21 cellular contexts compared by ENCODE assay signal in genomic region chr4:105387466-105387865, GRCh38.
DNase-seq lines count a peak whose midpoint lies in the region; ATAC-seq, FAIRE-seq and TF ChIP-seq lines count a peak whose summit lies in the region.
"Had no signal": no experiment of that assay in that cellular context is flagged by ENCODE, and none has a peak within 500 bp of the region (broad histone marks: within the 10 kb centered on the region; RNA-seq: fewer than 3 reads in every experiment).

No MANE protein-coding gene starts in this region.

- POLR2A ChIA-PET in BJ (lab: Charles Lee): no interaction called here

- no peak for TF ChIP-seq CTCF in BJ (IDR thresholded peaks at IDR 0.05; ENCODE audit: insufficient read depth, low read depth, low read length)
- TF ChIP-seq CTCF in choroid plexus epithelial cell (conservative IDR thresholded peaks at IDR 0.05; ENCODE audit: low read depth, low read length): no peak

- ATAC-seq in GM18498 (IDR thresholded peaks at IDR 0.05; ENCODE audit: unreplicated experiment) (no peak), GM19324 (IDR thresholded peaks at IDR 0.05; ENCODE audit: low FRiP score, unreplicated experiment) (no peak)
- ATAC-seq: K562, SK-N-SH treated with all-trans-retinoic acid at 6 μM for 48 hours had no signal

- peaks cover 2% of the 10 kb centered on the region; the same call in 1 of the 2 replicates for H3K36me3 ChIP-seq in BJ (ENCODE audit: control insufficient read depth, insufficient read depth, low read length)
- H3K36me3 ChIP-seq: Peyer's patch had no signal

- H3K27me3 ChIP-seq in BJ (ENCODE audit: control insufficient read depth, insufficient read depth, low read length): no peaks in the 10 kb centered on the region
- H3K27me3 ChIP-seq: Peyer's patch had no signal

- CTCF ChIA-PET in BJ (lab: Yijun Ruan, JAX): no interaction called here

- peak; percentile 19 for DNase-seq in BJ (ENCODE audit: low read depth)
- no peak for DNase-seq in GM12891 (ENCODE audit: insufficient read length, low spot score)
- peak; percentile 24 for DNase-seq in choroid plexus epithelial cell (ENCODE audit: low read depth)
- peak; percentile 76 for DNase-seq in fibroblast of the conjunctiva (ENCODE audit: low read depth)
- DNase-seq in cerebellum (ENCODE audit: low spot score): no peak
- DNase-seq: ACHN, DMS 273 treated with DMSO at 0.1 percent for 48 hours, DMS79 treated with DMSO at 0.1 percent for 48 hours, H7, MM.1S, NCI-H1048, NCI-H146, NCI-H2029, NCI-H2227 treated with DMSO at 0.1 percent for 48 hours, NCI-H510A, NCI-H748 treated with DMSO at 0.1 percent for 48 hours, Peyer's patch had no signal

- peak; percentile 41 for FAIRE-seq in GM12891 (lab: Jason Lieb, UNC)
- FAIRE-seq: K562 had no signal

- no peak for TF ChIP-seq POLR2A in GM12891 (IDR thresholded peaks at IDR 0.05; ENCODE audit: low read depth, low read length)

- H3K4me3 ChIP-seq in BJ (ENCODE audit: low read depth, low read length) (no peak overlapping the region), choroid plexus epithelial cell (ENCODE audit: low read depth, low read length) (no peak overlapping the region)
- H3K4me3 ChIP-seq: K562, Peyer's patch had no signal

TF ChIP-seq in GM12891, 5 proteins besides CTCF, POLR2A, EP300 and RAD21:
- no peak for TF ChIP-seq PAX5 (IDR thresholded peaks at IDR 0.05; ENCODE audit: insufficient read depth, low read length, severe bottlenecking)

Comparison
In these comparisons a context has a peak if more than half of its experiments do, and no peak if none do; other contexts are left out.
1. DNase-seq: peak in BJ (single experiment), choroid plexus epithelial cell (single experiment) and fibroblast of the conjunctiva (single experiment); none in GM12891 (single experiment) and cerebellum (single experiment).